In genomic region chr1:65449214-65449823, GRCh38 we compare ENCODE assay signal across 22 cellular contexts. TPM values are rescaled to one million over a fixed set of nuclear protein-coding genes. Genes with fewer than 3 reads are reported as not detected.
DNase-seq lines count a peak whose midpoint lies in the region; ATAC-seq and TF ChIP-seq lines count a peak whose summit lies in the region.
"Had no signal": no experiment of that assay in that cellular context is flagged by ENCODE, and none has a peak within 500 bp of the region (broad histone marks: within the 10 kb centered on the region; RNA-seq: fewer than 3 reads in every experiment).

No MANE protein-coding gene starts in this region.

- no peaks in the 10 kb centered on the region for H3K27me3 ChIP-seq in brain microvascular endothelial cell (replicated peaks)
- H3K27me3 ChIP-seq: sigmoid colon, SJSA1, upper lobe of left lung had no signal

- H3K36me3 ChIP-seq in brain microvascular endothelial cell (replicated peaks) = no peaks in the 10 kb centered on the region
- H3K36me3 ChIP-seq: sigmoid colon, SJSA1, upper lobe of left lung had no signal

- H3K4me3 ChIP-seq in brain microvascular endothelial cell (ENCODE audit: low read depth, low read length) = no peak overlapping the region
- H3K4me3 ChIP-seq: sigmoid colon, SJSA1, upper lobe of left lung had no signal

- H3K27ac ChIP-seq in 22Rv1 (no peak overlapping the region), brain microvascular endothelial cell (no peak overlapping the region)
- H3K27ac ChIP-seq: sigmoid colon, SJSA1, upper lobe of left lung had no signal

- POLR2A ChIA-PET in HEK293T (lab: Yijun Ruan, JAX) = no interaction called here

- CTCF ChIA-PET in HEK293T (lab: Yijun Ruan, JAX) = interaction anchor here (0.7 kb wide), 1 partner anchor 40 kb away, joined by 9 read pairs; no protein-coding TSS in a partner anchor

- in situ Hi-C loops in brain microvascular endothelial cell (cut with HindIII; ENCODE audit: low pct_ligation_motif_present, low sequenced_read_pairs) = no loop called here

- no peak for DNase-seq in HEK293T (ENCODE audit: extremely low spot score)
- no peak for DNase-seq in brain microvascular endothelial cell
- no peak for DNase-seq in left lobe of liver (ENCODE audit: low spot score)
- DNase-seq in A172 (ENCODE audit: low spot score) = no peak
- no peak for DNase-seq in cortex of kidney (lab: John Stamatoyannopoulos, UW)
- no peak for DNase-seq in stimulated activated CD4-positive, alpha-beta T cell treated with anti-CD3 and anti-CD28 coated beads, Interleukin-2, amount 100 ng/mL, for 24 hours
- DNase-seq: activated CD4-positive, alpha-beta memory T cell treated with anti-CD3 and anti-CD28 coated beads for 36 hours; activated naive CD4-positive, alpha-beta T cell treated with anti-CD3 and anti-CD28 coated beads, Interleukin-2, amount 10 ng/mL, durations not matched to agents 7 days and 5 days; activated T-cell treated with anti-CD3 and anti-CD28 coated beads for 4 hours; aorta; CD4-positive, alpha-beta T cell; DND-41; mammary epithelial cell; MM.1S; NCI-H146; OCI-M1; sigmoid colon; T-helper 17 cell had no signal

- peak; percentile 76 for ATAC-seq in left lobe of liver
- no peak for ATAC-seq in HG03097 (IDR thresholded peaks at IDR 0.05; ENCODE audit: low FRiP score, unreplicated experiment)
- ATAC-seq: T-helper 17 cell had no signal

- TF ChIP-seq CTCF in 22Rv1 (IDR thresholded peaks at IDR 0.05) = 0 out of 2 replicates have a peak, but pooled peaks have one; percentile 5
- TF ChIP-seq CTCF in brain microvascular endothelial cell (IDR thresholded peaks at IDR 0.05; ENCODE audit: low read depth, low read length, missing control alignments) = peak; percentile 44

TF ChIP-seq in HEK293T, 16 proteins besides CTCF, POLR2A, EP300 and RAD21:
- TF ChIP-seq HDGF (IDR thresholded peaks at IDR 0.05; ENCODE audit: borderline replicate concordance) (no peak), PKNOX1 (IDR thresholded peaks at IDR 0.05) (no peak), TARDBP (IDR thresholded peaks at IDR 0.05) (no peak), FOXK2 (IDR thresholded peaks at IDR 0.05) (no peak), ELF4 (IDR thresholded peaks at IDR 0.05) (no peak), SUZ12 (IDR thresholded peaks at IDR 0.05) (no peak), FOXM1 (IDR thresholded peaks at IDR 0.05; ENCODE audit: borderline replicate concordance) (no peak), L3MBTL2 (conservative IDR thresholded peaks at IDR 0.05) (no peak), ZNF384 (IDR thresholded peaks at IDR 0.05) (peak; percentile 75)

RNA-seq across cellular contexts. Expression of gene LEPR, which starts 28.9 kb away (rescaled TPM):
- total RNA-seq in left lobe of liver = 51.9 TPM
- 3.0 and 3.1 TPM in 2 replicates for total RNA-seq in A172 (2014; rRNA removed; shearing (Covaris generic))

RNA-seq across cellular contexts. Expression of gene LEPROT, which starts 28.9 kb away (rescaled TPM):
- total RNA-seq in left lobe of liver = 33.1 TPM
- total RNA-seq in A172 (2014; rRNA removed; shearing (Covaris generic)) = 62.6 and 64.1 TPM in 2 replicates

Comparison
In these comparisons a context has a peak if more than half of its experiments do, and no peak if none do; other contexts are left out.
1. RNA of gene LEPR, which starts 28.9 kb away (total RNA-seq): 51.9 TPM in left lobe of liver (single experiment); 3.0 to 3.1 TPM in A172; every median in the first group is over 10 times any median in the second.